In genomic region chr17:22470411-22471175, GRCh38 we compare ENCODE assay signal across 24 cellular contexts.
"Had no signal": no experiment of that assay in that cellular context is flagged by ENCODE, and none has a peak within 500 bp of the region (broad histone marks: within the 10 kb centered on the region; RNA-seq: fewer than 3 reads in every experiment).

No MANE protein-coding gene starts in this region.

- H3K9me3 ChIP-seq: Peyer's patch, SJSA1 had no signal

- H3K27ac ChIP-seq: KMS-11, PC-9, Peyer's patch, SJSA1, SK-N-MC had no signal

- H3K4me3 Mint-ChIP-seq: T-cell had no signal

- H3K36me3 ChIP-seq: Peyer's patch, SJSA1 had no signal

- H3K4me1 Mint-ChIP-seq: T-cell had no signal

- H2AFZ ChIP-seq: PC-9 had no signal

- H3K27ac Mint-ChIP-seq: T-cell had no signal

- H3K36me3 Mint-ChIP-seq: T-cell had no signal

- H3K4me3 ChIP-seq: PC-9, Peyer's patch, SJSA1, SK-N-MC had no signal

- DNase-seq: MV-4-11; NCI-H1048; NCI-H1105; NCI-H1417; NCI-H1436 treated with DMSO at 0.1 percent for 48 hours; NCI-H1694; NCI-H1930; NCI-H2081; NCI-H2107; NCI-H2227 treated with DMSO at 0.1 percent for 48 hours; NCI-H510A; NCI-H524 treated with DMSO at 0.1 percent for 48 hours; NCI-H69; NCI-H774; NK-92 treated with Interleukin-12 subunit alpha and Interleukin-12 subunit beta, amount 100 ng/mL, for 24 hours; OCI-M1; PC-9; Peyer's patch; SIG-M5; T-cell had no signal

- H3K9ac ChIP-seq: KMS-11 had no signal

- H3K27me3 Mint-ChIP-seq: T-cell had no signal

- ATAC-seq: Right ventricle myocardium inferior, T-cell had no signal

- H3K27me3 ChIP-seq: Peyer's patch, SJSA1 had no signal

- H3K4me2 ChIP-seq: KMS-11, PC-9 had no signal

- H3K4me1 ChIP-seq: Peyer's patch, SJSA1 had no signal
